ENCODE assay signal across 17 cellular contexts in the genomic region with DNA sequence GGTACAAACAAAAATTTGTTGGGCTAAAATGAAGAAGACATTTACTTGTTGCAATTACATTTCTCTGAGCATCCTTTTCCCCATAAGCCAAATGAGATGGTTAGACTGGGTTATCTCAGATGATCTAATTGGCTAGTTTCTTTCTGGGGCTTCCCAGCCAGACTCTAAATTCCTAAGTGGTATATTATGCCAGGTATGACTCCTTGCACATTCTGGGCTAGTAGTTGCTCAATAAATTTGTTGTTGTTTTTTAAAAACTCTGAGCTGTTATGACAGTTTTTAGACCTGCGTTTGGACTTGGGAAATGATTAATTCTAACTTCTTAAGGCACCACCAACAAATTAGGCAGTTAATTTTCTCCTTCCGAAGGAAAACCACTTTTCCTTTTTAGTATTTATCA.
DNase-seq lines count a peak whose midpoint lies in the region; ATAC-seq and TF ChIP-seq lines count a peak whose summit lies in the region.
"Had no signal": no experiment of that assay in that cellular context is flagged by ENCODE, and none has a peak within 500 bp of the region (broad histone marks: within the 10 kb centered on the region; RNA-seq: fewer than 3 reads in every experiment).

No MANE protein-coding gene starts in this region.

- no peaks in the 10 kb centered on the region for H3K27me3 Mint-ChIP-seq in activated T-helper 17 cell treated with anti-CD3 and anti-CD28 coated beads, Interleukin-2, amount 50 U/mL, for 72 hours
- H3K27me3 Mint-ChIP-seq: CD4-positive, alpha-beta T cell had no signal

- H3K9me3 Mint-ChIP-seq in activated T-helper 17 cell treated with anti-CD3 and anti-CD28 coated beads, Interleukin-2, amount 50 U/mL, for 72 hours = no peaks in the 10 kb centered on the region
- H3K9me3 Mint-ChIP-seq: CD4-positive, alpha-beta T cell had no signal

- no peak overlapping the region for H3K4me3 ChIP-seq in GM23248
- H3K4me3 ChIP-seq: GM12878, HAP-1 had no signal

- H3K27ac Mint-ChIP-seq in activated T-helper 17 cell treated with anti-CD3 and anti-CD28 coated beads, Interleukin-2, amount 50 U/mL, for 72 hours = no peak overlapping the region
- H3K27ac Mint-ChIP-seq: CD4-positive, alpha-beta T cell had no signal

- no peak overlapping the region for H2AFZ ChIP-seq in GM23248

- DNase-seq in GM23248 (peak; percentile 36), iris pigment epithelial cell (ENCODE audit: low read depth) (peak; percentile 36), T1000 (lab: John Stamatoyannopoulos, UW) (no peak), hippocampal formation (lab: John Stamatoyannopoulos, UW) (no peak), posterior cingulate gyrus (no peak)
- DNase-seq: ACHN; AML-193; Caco-2; CD4-positive, alpha-beta T cell; DMS153; DMS79; KBM-7 had no signal

- in situ Hi-C loops in GM23248 (cut with MboI) = loop anchor here (10.0 kb wide), 1 partner anchor 129 kb away; the partner anchor contains the start of gene TMCO1

- peaks cover 84% of the 10 kb centered on the region for H3K36me3 Mint-ChIP-seq in activated T-helper 17 cell treated with anti-CD3 and anti-CD28 coated beads, Interleukin-2, amount 50 U/mL, for 72 hours (ENCODE audit: low read depth)

- H3K27ac ChIP-seq in GM23248 = peak overlapping the region; percentile 7; the same call in 1 of the 2 replicates
- H3K27ac ChIP-seq in VCaP = peak overlapping the region; percentile 69
- H3K27ac ChIP-seq: C4-2B had no signal

- H3K9me2 ChIP-seq in GM23248 (ENCODE audit: insufficient read depth) = no peaks in the 10 kb centered on the region

- no peak for TF ChIP-seq CTCF in VCaP (conservative IDR thresholded peaks at IDR 0.05)

- H3K9me3 ChIP-seq in GM23248 (ENCODE audit: low read depth) = no peaks in the 10 kb centered on the region
- H3K9me3 ChIP-seq: Caco-2, HAP-1 had no signal

- no peak for ATAC-seq in activated T-helper 17 cell treated with anti-CD3 and anti-CD28 coated beads, Interleukin-2, amount 50 U/mL, for 72 hours (replicated peaks)
- ATAC-seq: GM12878 had no signal

- intact Hi-C loops in posterior cingulate gyrus (cut with DNase I) = no loop called here

- WGBS in GM23248 (ENCODE audit: low coverage in 1 of 2, low lambda C conversion rate in 2 of 2, missing lambda C conversion rate in 2 of 2), 2 experiments = 76% methylated on average over 2 of the region's 2 CpGs

- no peaks in the 10 kb centered on the region for H3K27me3 ChIP-seq in GM23248 (replicated peaks; ENCODE audit: insufficient read depth)

- H3K4me1 Mint-ChIP-seq in activated T-helper 17 cell treated with anti-CD3 and anti-CD28 coated beads, Interleukin-2, amount 50 U/mL, for 72 hours = peaks cover 8% of the 10 kb centered on the region

- no peaks in the 10 kb centered on the region for H3K36me3 ChIP-seq in GM23248 (ENCODE audit: low read depth)

- no peaks in the 10 kb centered on the region for H4K20me1 ChIP-seq in GM23248 (ENCODE audit: insufficient read depth)

- H3F3A ChIP-seq in GM23248 (ENCODE audit: insufficient read depth) = peaks cover 54% of the 10 kb centered on the region

- peaks cover 77% of the 10 kb centered on the region for H3K79me2 ChIP-seq in GM23248 (ENCODE audit: insufficient read depth)

- H3K4me3 Mint-ChIP-seq in activated T-helper 17 cell treated with anti-CD3 and anti-CD28 coated beads, Interleukin-2, amount 50 U/mL, for 72 hours = no peak overlapping the region
- H3K4me3 Mint-ChIP-seq: CD4-positive, alpha-beta T cell had no signal

- no peak overlapping the region for H3K9ac ChIP-seq in GM23248

- peaks cover 63% of the 10 kb centered on the region for H3K4me1 ChIP-seq in GM23248 (ENCODE audit: insufficient read depth)
- H3K4me1 ChIP-seq: HAP-1 had no signal

- H3K4me2 ChIP-seq in GM23248 (ENCODE audit: unreplicated experiment) = no peak overlapping the region

Comparison
In these comparisons a context has a peak if more than half of its experiments do, and no peak if none do; other contexts are left out.
1. DNase-seq: peak in GM23248 (single experiment) and iris pigment epithelial cell (single experiment); none in T1000 (single experiment), hippocampal formation (0 of 2) and posterior cingulate gyrus (0 of 10).